In the genomic region with DNA sequence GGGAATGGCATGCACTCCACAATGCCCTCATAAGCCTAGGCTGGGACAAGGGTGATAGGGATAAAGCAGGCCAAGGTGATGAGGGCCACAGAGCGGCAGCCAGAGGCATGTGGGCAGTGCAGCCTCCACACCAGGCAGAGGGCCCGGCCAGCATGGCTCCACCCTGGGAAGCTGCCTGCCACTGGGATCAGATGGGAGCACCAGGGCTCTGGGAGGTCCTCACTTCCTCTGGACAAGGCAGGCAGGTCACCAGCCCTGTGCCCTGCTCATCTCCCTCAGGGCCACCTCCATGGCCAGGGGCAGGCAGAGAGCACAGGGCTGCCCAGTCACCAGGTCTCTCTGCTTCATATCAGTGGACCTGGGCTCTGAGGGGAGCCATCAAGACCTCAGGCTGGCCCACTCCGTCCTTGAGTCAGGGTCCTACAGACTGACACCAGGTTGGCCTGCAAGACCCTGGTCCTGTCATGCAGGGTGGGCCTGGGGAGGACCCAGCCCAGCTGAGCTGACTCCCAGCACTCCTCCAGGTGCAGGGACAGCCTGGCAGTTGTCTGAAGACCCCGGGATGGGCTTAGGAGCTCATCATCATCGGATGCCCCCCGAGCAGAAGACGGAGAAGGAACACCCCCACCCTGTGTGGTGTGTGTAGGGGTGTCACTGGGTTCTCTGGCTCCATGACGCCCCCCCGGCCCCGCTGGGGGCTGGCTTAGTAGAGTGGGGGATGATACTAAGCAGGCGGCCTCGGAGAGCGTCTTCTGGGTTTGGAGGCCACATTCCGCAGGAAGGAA, we compare ENCODE assay signal across 10 cellular contexts. TPM values are rescaled to one million over a fixed set of nuclear protein-coding genes. Genes with fewer than 3 reads are reported as not detected.
DNase-seq lines count a peak whose midpoint lies in the region; ATAC-seq and TF ChIP-seq lines count a peak whose summit lies in the region.
"Not testable (repeated sequence)": the region's sequence is repeated elsewhere in the genome, so short reads cannot be mapped to it uniquely, and the experiment has no call there.
"Had no signal": no experiment of that assay in that cellular context is flagged by ENCODE, and none has a peak within 500 bp of the region (broad histone marks: within the 10 kb centered on the region; RNA-seq: fewer than 3 reads in every experiment).

No MANE protein-coding gene starts in this region.

- not testable (repeated sequence) for BruUV-seq in MCF 10A (replicated peaks; lab: Mats Ljungman, UMichigan)

- not testable (repeated sequence) for H3K36me3 Mint-ChIP-seq in H9 (ENCODE audit: insufficient read depth in 1 of 3, low read depth in 3 of 3); WTC11; activated T-helper 2 cell treated with anti-CD3 and anti-CD28 coated beads, Interferon-gamma antibody, Interleukin-2, Interleukin-4, amounts not matched to agents 10 μg/mL and 5 μg/mL and 100 μg/mL, durations not matched to agents 14 hours and 24 hours and 36 hours (ENCODE audit: low read depth); MCF 10A (ENCODE audit: insufficient read depth, unreplicated experiment); naive thymus-derived CD8-positive, alpha-beta T cell; progenitor cell of endocrine pancreas (ENCODE audit: insufficient read depth)

- not testable (repeated sequence) for H3K18ac ChIP-seq in H9 (ENCODE audit: insufficient read length, low read depth, low read length)

- not testable (repeated sequence) for H3K23ac ChIP-seq in H9 (ENCODE audit: insufficient read length, low read depth, low read length)

- POLR2A ChIA-PET in WTC11 (lab: Charles Lee), result interaction anchor here (0.6 kb wide), 1 partner anchor 18 kb away, joined by 4 read pairs; no protein-coding TSS in a partner anchor
- POLR2A ChIA-PET in MCF 10A (lab: Yijun Ruan, JAX); naive thymus-derived CD8-positive, alpha-beta T cell (lab: Charles Lee): not testable (repeated sequence)

- ATAC-seq in WTC11; Right ventricle myocardium superior (ENCODE audit: poor library complexity); naive thymus-derived CD8-positive, alpha-beta T cell: not testable (repeated sequence)

- not testable (repeated sequence) for H2BK5ac ChIP-seq in H9 (ENCODE audit: insufficient read length, low read length)

- not testable (repeated sequence) for H3K4me2 ChIP-seq in H9 (ENCODE audit: insufficient read depth, insufficient read length, low read length)

- H3K9me3 Mint-ChIP-seq in H9; WTC11; activated T-helper 2 cell treated with anti-CD3 and anti-CD28 coated beads, Interferon-gamma antibody, Interleukin-2, Interleukin-4, amounts not matched to agents 10 μg/mL and 5 μg/mL and 100 μg/mL, durations not matched to agents 14 hours and 24 hours and 36 hours; MCF 10A (ENCODE audit: unreplicated experiment); naive thymus-derived CD8-positive, alpha-beta T cell; progenitor cell of endocrine pancreas (ENCODE audit: low read depth): not testable (repeated sequence)

- H4K8ac ChIP-seq in H9 (replicated peaks; ENCODE audit: insufficient read length, low read depth, low read length), result not testable (repeated sequence)

- not testable (repeated sequence) for H3K79me2 ChIP-seq in H9 (ENCODE audit: insufficient read depth, low read length)

- H2AK5ac ChIP-seq in H9 (ENCODE audit: insufficient read length, low read length), result not testable (repeated sequence)

- H2BK20ac ChIP-seq in H9 (ENCODE audit: low read depth, low read length, poor library complexity, severe bottlenecking), result not testable (repeated sequence)

- intact Hi-C loops in activated T-helper 2 cell treated with anti-CD3 and anti-CD28 coated beads, Interferon-gamma antibody, Interleukin-2, Interleukin-4, amounts not matched to agents 10 μg/mL and 5 μg/mL and 100 μg/mL, durations not matched to agents 14 hours and 24 hours and 36 hours (cut with micrococcal nuclease); MCF 10A (cut with micrococcal nuclease); Right ventricle myocardium superior (cut with DNase I): not testable (repeated sequence)

- not testable (repeated sequence) for TF ChIP-seq CTCF in H9 (conservative IDR thresholded peaks at IDR 0.05); WTC11 (IDR thresholded peaks at IDR 0.05); MCF 10A (IDR thresholded peaks at IDR 0.05; ENCODE audit: unreplicated experiment); progenitor cell of endocrine pancreas (IDR thresholded peaks at IDR 0.05; ENCODE audit: unreplicated experiment)

- not testable (repeated sequence) for H3K27me3 ChIP-seq in H9 (ENCODE audit: insufficient read depth, low read length)

- H3K4me1 ChIP-seq in H9 (ENCODE audit: insufficient read depth, low read length), result not testable (repeated sequence)

- not testable (repeated sequence) for DNase-seq in H9; WTC11 (ENCODE audit: low spot score); activated T-helper 2 cell treated with anti-CD3 and anti-CD28 coated beads, Interferon-gamma antibody, Interleukin-2, Interleukin-4, amounts not matched to agents 10 μg/mL and 5 μg/mL and 100 μg/mL, durations not matched to agents 14 hours and 24 hours and 36 hours (ENCODE audit: low spot score); MCF 10A (ENCODE audit: unreplicated experiment); naive thymus-derived CD8-positive, alpha-beta T cell; progenitor cell of endocrine pancreas (ENCODE audit: low spot score, unreplicated experiment)
- DNase-seq in Right ventricle myocardium superior, result peak; percentile 17

- H4K91ac ChIP-seq in H9 (ENCODE audit: insufficient read length, low read depth, low read length), result not testable (repeated sequence)

- H3K27ac Mint-ChIP-seq in H9; WTC11; activated T-helper 2 cell treated with anti-CD3 and anti-CD28 coated beads, Interferon-gamma antibody, Interleukin-2, Interleukin-4, amounts not matched to agents 10 μg/mL and 5 μg/mL and 100 μg/mL, durations not matched to agents 14 hours and 24 hours and 36 hours; MCF 10A (ENCODE audit: low read depth, unreplicated experiment): not testable (repeated sequence)
- peak overlapping the region in 1 of 10 donors; percentile 40 for H3K27ac Mint-ChIP-seq in naive thymus-derived CD8-positive, alpha-beta T cell
- H3K27ac Mint-ChIP-seq in progenitor cell of endocrine pancreas, result peak overlapping the region; percentile 77

- H3K4me3 Mint-ChIP-seq in H9 (peak overlapping the region; percentile 49 to 74), WTC11 (peak overlapping the region; percentile 60), MCF 10A (ENCODE audit: unreplicated experiment) (peak overlapping the region; percentile 67), progenitor cell of endocrine pancreas (ENCODE audit: low read depth) (peak overlapping the region; percentile 59)
- H3K4me3 Mint-ChIP-seq in activated T-helper 2 cell treated with anti-CD3 and anti-CD28 coated beads, Interferon-gamma antibody, Interleukin-2, Interleukin-4, amounts not matched to agents 10 μg/mL and 5 μg/mL and 100 μg/mL, durations not matched to agents 14 hours and 24 hours and 36 hours (ENCODE audit: low read depth), result peak overlapping the region; percentile 54
- H3K4me3 Mint-ChIP-seq in naive thymus-derived CD8-positive, alpha-beta T cell, result peak overlapping the region in 9 of 10 donors; percentile 18 to 83 (median 65)

- not testable (repeated sequence) for H2BK15ac ChIP-seq in H9 (ENCODE audit: low read depth, low read length)

- WGBS in H9 (ENCODE audit: extremely low coverage, insufficient read length, low lambda C conversion rate), result no CpG with 5 or more reads among the region's 14 CpGs

- H3K4me1 Mint-ChIP-seq in H9, result peaks cover 6 to 12% of the 10 kb centered on the region in 2 experiments
- not testable (repeated sequence) for H3K4me1 Mint-ChIP-seq in WTC11; activated T-helper 2 cell treated with anti-CD3 and anti-CD28 coated beads, Interferon-gamma antibody, Interleukin-2, Interleukin-4, amounts not matched to agents 10 μg/mL and 5 μg/mL and 100 μg/mL, durations not matched to agents 14 hours and 24 hours and 36 hours (ENCODE audit: low read depth); MCF 10A (ENCODE audit: insufficient read depth, unreplicated experiment); naive thymus-derived CD8-positive, alpha-beta T cell; progenitor cell of endocrine pancreas (ENCODE audit: low read depth)

- not testable (repeated sequence) for H3K23me2 ChIP-seq in H9 (ENCODE audit: insufficient read length, low read depth, low read length, poor library complexity, severe bottlenecking)

- not testable (repeated sequence) for H3K9ac ChIP-seq in H9 (ENCODE audit: extremely low read depth, insufficient read length, low read length)

- H2BK12ac ChIP-seq in H9 (ENCODE audit: insufficient read length, low read depth, low read length), result not testable (repeated sequence)

- not testable (repeated sequence) for H3K56ac ChIP-seq in H9 (ENCODE audit: insufficient read length, low read depth, low read length)

- not testable (repeated sequence) for H3T11ph ChIP-seq in H9 (ENCODE audit: low read length)

- CTCF ChIA-PET in WTC11 (lab: Charles Lee); MCF 10A (lab: Yijun Ruan, JAX): not testable (repeated sequence)

- not testable (repeated sequence) for H3K9me3 ChIP-seq in H9 (ENCODE audit: control insufficient read depth, low read depth, low read length)

- not testable (repeated sequence) for H4K20me1 ChIP-seq in H9 (ENCODE audit: control insufficient read depth, insufficient read depth, insufficient read length)

- not testable (repeated sequence) for H3K79me1 ChIP-seq in H9 (ENCODE audit: insufficient read depth, low read depth, low read length, poor library complexity, severe bottlenecking)

- H3K27ac ChIP-seq in H9 (ENCODE audit: insufficient read length, low read depth, low read length), result not testable (repeated sequence)

- not testable (repeated sequence) for H3K27me3 Mint-ChIP-seq in H9 (ENCODE audit: low read depth); WTC11 (ENCODE audit: low read depth); MCF 10A (ENCODE audit: insufficient read depth, unreplicated experiment); progenitor cell of endocrine pancreas
- H3K27me3 Mint-ChIP-seq in activated T-helper 2 cell treated with anti-CD3 and anti-CD28 coated beads, Interferon-gamma antibody, Interleukin-2, Interleukin-4, amounts not matched to agents 10 μg/mL and 5 μg/mL and 100 μg/mL, durations not matched to agents 14 hours and 24 hours and 36 hours (ENCODE audit: low read depth), result peaks cover 11% of the 10 kb centered on the region
- peaks cover 1 to 36% (median 20%) of the 10 kb centered on the region in 5 donors for H3K27me3 Mint-ChIP-seq in naive thymus-derived CD8-positive, alpha-beta T cell

- not testable (repeated sequence) for H2BK120ac ChIP-seq in H9 (ENCODE audit: low read depth, low read length, poor library complexity, severe bottlenecking)

- not testable (repeated sequence) for H3K4ac ChIP-seq in H9 (ENCODE audit: low read depth, low read length)

- H3K14ac ChIP-seq in H9 (ENCODE audit: insufficient read depth, low read length), result not testable (repeated sequence)

- not testable (repeated sequence) for H4K5ac ChIP-seq in H9 (ENCODE audit: insufficient read length, low read depth, low read length)

- H2AFZ ChIP-seq in H9 (ENCODE audit: low read length), result not testable (repeated sequence)

RNA-seq across cellular contexts. Expression of gene PRODH, which starts 33.3 kb away (rescaled TPM):
- total RNA-seq in H9 (2021) (51.2 and 54.3 TPM in 2 replicates), WTC11 (2021) (42.6 to 97.3 TPM (median 56.1 TPM) in 3 replicates), MCF 10A (2022) (6.0 and 8.4 TPM in 2 replicates), Right ventricle myocardium superior (11.9 TPM), progenitor cell of endocrine pancreas (6.4 and 9.2 TPM in 2 replicates)
- 0.50 and 0.94 TPM in 2 replicates for total RNA-seq in activated T-helper 2 cell treated with anti-CD3 and anti-CD28 coated beads, Interferon-gamma antibody, Interleukin-2, Interleukin-4, amounts not matched to agents 10 μg/mL and 5 μg/mL and 100 μg/mL, durations not matched to agents 14 hours and 24 hours and 36 hours
- under 1 TPM; 0.49 to 0.74 TPM for total RNA-seq in naive thymus-derived CD8-positive, alpha-beta T cell
- under 1 TPM in 2 of 3 donors, not detected in 1; 0.04 to 0.10 TPM for polyA plus RNA-seq in naive thymus-derived CD8-positive, alpha-beta T cell
- total RNA-seq: CD4-positive, CD25-positive, alpha-beta regulatory T cell; HFFc6; M059J had no signal
- polyA plus RNA-seq: CD4-positive, CD25-positive, alpha-beta regulatory T cell had no signal
